In the genomic region with DNA sequence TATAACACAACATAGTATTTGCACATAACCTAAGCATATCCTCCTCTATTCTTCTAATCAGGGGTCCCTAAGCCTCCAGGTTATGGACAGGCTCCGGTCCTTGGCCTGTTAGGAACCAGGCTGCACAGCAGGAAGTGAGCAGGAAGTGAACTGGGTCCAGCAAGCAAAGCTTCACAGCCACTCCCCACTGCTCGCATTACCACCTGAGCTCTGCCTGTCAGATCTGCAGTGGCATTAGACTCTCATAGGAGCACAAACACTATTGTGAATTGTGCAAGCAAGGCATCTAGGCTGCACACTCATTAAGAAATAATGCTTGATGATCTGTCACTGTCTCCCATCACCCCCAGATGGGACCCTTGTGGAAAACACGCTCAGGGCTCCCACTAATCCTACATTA, we compare ENCODE assay signal across 8 cellular contexts. TPM values are rescaled to one million over a fixed set of nuclear protein-coding genes. Genes with fewer than 3 reads are reported as not detected.
DNase-seq lines count a peak whose midpoint lies in the region; ATAC-seq and TF ChIP-seq lines count a peak whose summit lies in the region.

No MANE protein-coding gene starts in this region.

- no peak overlapping the region for H3K27ac Mint-ChIP-seq in WTC11
- H3K27ac Mint-ChIP-seq in natural killer cell, result peak overlapping the region; percentile 83 to 84

- CTCF ChIA-PET in WTC11 (lab: Charles Lee), result no interaction called here

- H3K27me3 Mint-ChIP-seq in WTC11 (ENCODE audit: low read depth) (no peaks in the 10 kb centered on the region), natural killer cell (ENCODE audit: low read depth in 2 of 2) (no peaks in the 10 kb centered on the region)

- TF ChIP-seq CTCF in WTC11 (IDR thresholded peaks at IDR 0.05) (no peak), natural killer cell (IDR thresholded peaks at IDR 0.05) (no peak)

- POLR2A ChIA-PET in WTC11 (lab: Charles Lee), result no interaction called here

- H3K4me3 Mint-ChIP-seq in WTC11 (no peak overlapping the region), natural killer cell (peak overlapping the region; percentile 72)

- intact Hi-C loops in natural killer cell (cut with micrococcal nuclease), result no loop called here

- H3K4me1 Mint-ChIP-seq in WTC11, result peaks cover 55% of the 10 kb centered on the region
- peaks cover 83 to 88% of the 10 kb centered on the region in 2 donors for H3K4me1 Mint-ChIP-seq in natural killer cell

- peak; percentile 36 for DNase-seq in DMS 273 (lab: John Stamatoyannopoulos, UW; ENCODE audit: unreplicated experiment)
- no peak for DNase-seq in DMS 273 treated with DMSO at 0.1 percent for 48 hours (lab: John Stamatoyannopoulos, UW)
- DNase-seq in WTC11 (ENCODE audit: low spot score), result no peak
- DNase-seq in natural killer cell, result no peak
- no peak for DNase-seq in amygdala (lab: John Stamatoyannopoulos, UW)
- no peak for DNase-seq in COLO829 (ENCODE audit: low spot score)
- no peak for DNase-seq in NCI-H1694 treated with DMSO at 0.1 percent for 48 hours (lab: John Stamatoyannopoulos, UW)

- ATAC-seq in HG02623 (IDR thresholded peaks at IDR 0.05; ENCODE audit: unreplicated experiment), result peak; percentile 60
- ATAC-seq in WTC11, result peak; percentile 43
- ATAC-seq in natural killer cell, result peak; percentile 59 to 66 (median 61)

- peaks cover 6% of the 10 kb centered on the region; the same call in 1 of the 2 replicates for H3K36me3 Mint-ChIP-seq in WTC11
- no peaks in the 10 kb centered on the region for H3K36me3 Mint-ChIP-seq in natural killer cell

- H3K9me3 Mint-ChIP-seq in WTC11 (peaks cover 6% of the 10 kb centered on the region), natural killer cell (no peaks in the 10 kb centered on the region)

TF ChIP-seq in WTC11, 78 proteins besides CTCF, POLR2A, EP300 and RAD21:
- TF ChIP-seq, protein P1, sequence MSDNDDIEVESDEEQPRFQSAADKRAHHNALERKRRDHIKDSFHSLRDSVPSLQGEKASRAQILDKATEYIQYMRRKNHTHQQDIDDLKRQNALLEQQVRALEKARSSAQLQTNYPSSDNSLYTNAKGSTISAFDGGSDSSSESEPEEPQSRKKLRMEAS (CRISPR knock-in tag; IDR thresholded peaks at IDR 0.05), result no peak
- TF ChIP-seq, protein P2, sequence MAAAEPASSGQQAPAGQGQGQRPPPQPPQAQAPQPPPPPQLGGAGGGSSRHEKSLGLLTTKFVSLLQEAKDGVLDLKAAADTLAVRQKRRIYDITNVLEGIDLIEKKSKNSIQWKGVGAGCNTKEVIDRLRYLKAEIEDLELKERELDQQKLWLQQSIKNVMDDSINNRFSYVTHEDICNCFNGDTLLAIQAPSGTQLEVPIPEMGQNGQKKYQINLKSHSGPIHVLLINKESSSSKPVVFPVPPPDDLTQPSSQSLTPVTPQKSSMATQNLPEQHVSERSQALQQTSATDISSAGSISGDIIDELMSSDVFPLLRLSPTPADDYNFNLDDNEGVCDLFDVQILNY (CRISPR knock-in tag; IDR thresholded peaks at IDR 0.05), result no peak
- no peak for TF ChIP-seq KAT7 (CRISPR knock-in tag; IDR thresholded peaks at IDR 0.05; ENCODE audit: borderline replicate concordance)
- TF ChIP-seq IRF2 (CRISPR knock-in tag; IDR thresholded peaks at IDR 0.05; ENCODE audit: borderline replicate concordance, low read depth), result no peak
- no peak for TF ChIP-seq TEAD4 (CRISPR knock-in tag; IDR thresholded peaks at IDR 0.05)
- no peak for TF ChIP-seq ZNF232 (CRISPR knock-in tag; IDR thresholded peaks at IDR 0.05)

RNA-seq across cellular contexts. Expression of a gene that starts 9.8 kb away (rescaled TPM):
- total RNA-seq in WTC11 (2021), result 36.7 to 38.2 TPM (median 37.8 TPM) in 3 replicates
- total RNA-seq in natural killer cell, result 100 to 1,000 TPM; 104 to 114 (median 110) TPM
